Comparison of ENCODE assay signal across 21 cellular contexts in the genomic region with DNA sequence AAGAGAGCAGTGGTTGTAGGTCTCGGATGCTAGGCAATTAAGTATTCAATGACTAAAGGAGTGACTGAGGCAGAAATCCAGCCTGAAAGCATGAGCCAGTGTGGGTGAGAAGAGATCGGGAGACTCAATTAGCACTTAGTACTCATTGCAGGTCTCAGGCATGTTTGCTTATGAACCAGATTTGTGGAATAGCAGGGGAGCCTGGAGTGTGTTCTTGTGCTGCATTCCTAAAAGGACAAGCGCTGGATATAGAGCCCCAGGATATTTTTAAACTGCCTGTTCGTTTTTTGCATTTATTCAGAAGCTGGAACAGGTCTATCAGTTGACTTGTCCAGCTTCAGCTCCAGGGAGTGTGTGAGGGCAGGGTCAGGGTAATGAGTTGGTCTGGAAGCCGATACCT.
A peak's percentile ranks its signal among the peaks of the same experiment; 100 is the strongest.
DNase-seq lines count a peak whose midpoint lies in the region; ATAC-seq and TF ChIP-seq lines count a peak whose summit lies in the region.
"Had no signal": no experiment of that assay in that cellular context is flagged by ENCODE, and none has a peak within 500 bp of the region (broad histone marks: within the 10 kb centered on the region; RNA-seq: fewer than 3 reads in every experiment).

No MANE protein-coding gene starts in this region.

- no peak for DNase-seq in Right ventricle myocardium inferior (ENCODE audit: missing footprints)
- DNase-seq in left ventricle myocardium superior, result no peak
- DNase-seq in GM23338 (ENCODE audit: low spot score), result no peak
- no peak for DNase-seq in lower lobe of right lung
- DNase-seq in G401 (ENCODE audit: low spot score), result no peak
- no peak for DNase-seq in coronary artery (ENCODE audit: low spot score)
- DNase-seq: BE2C; C1 segment of cervical spinal cord; CD4-positive, CD25-positive, alpha-beta regulatory T cell; CD8-positive, alpha-beta memory T cell; COR-L47; DMS 273 treated with DMSO at 0.1 percent for 48 hours; GF-D8; GOT3; H7; HFFc6 had no signal

- H3K27me3 ChIP-seq in GM23338 (ENCODE audit: insufficient read depth) (no peaks in the 10 kb centered on the region), lower lobe of right lung (ENCODE audit: low read depth) (no peaks in the 10 kb centered on the region), stomach smooth muscle (ENCODE audit: control insufficient read depth in 1 of 2, insufficient read depth in 2 of 2, low read length in 2 of 2) (no peaks in the 10 kb centered on the region)
- H3K27me3 ChIP-seq: BE2C had no signal

- H3K4me3 ChIP-seq in GM23338, result no peak overlapping the region
- no peak overlapping the region for H3K4me3 ChIP-seq in lower lobe of right lung
- peak overlapping the region in 1 of 2 donors; percentile 35 for H3K4me3 ChIP-seq in stomach smooth muscle (ENCODE audit: low read length in 2 of 2)
- no peak overlapping the region for H3K4me3 ChIP-seq in coronary artery

- in situ Hi-C loops in G401 (cut with HindIII; ENCODE audit: low sequenced_read_pairs), result no loop called here

- H3K36me3 Mint-ChIP-seq in GM23338 (ENCODE audit: low read depth), result no peaks in the 10 kb centered on the region
- H3K36me3 Mint-ChIP-seq: CD4-positive, CD25-positive, alpha-beta regulatory T cell; CD8-positive, alpha-beta memory T cell; IgD-negative memory B cell had no signal

- H3K4me1 ChIP-seq in GM23338 (ENCODE audit: insufficient read depth) (0 out of 2 replicates have a peak, but pooled peaks cover 3% of the 10 kb centered on the region), lower lobe of right lung (no peaks in the 10 kb centered on the region), stomach smooth muscle (ENCODE audit: control insufficient read depth, insufficient read depth, low read length) (peaks cover 11% of the 10 kb centered on the region)
- H3K4me1 ChIP-seq: BE2C had no signal

- peaks cover 6% of the 10 kb centered on the region; the same call in 1 of the 2 replicates for H3K9me2 ChIP-seq in GM23338 (ENCODE audit: insufficient read depth)

- no peaks in the 10 kb centered on the region for H3K9me3 ChIP-seq in lower lobe of right lung
- no peaks in the 10 kb centered on the region for H3K9me3 ChIP-seq in stomach smooth muscle (ENCODE audit: control insufficient read depth in 2 of 2, low read length in 2 of 2)
- H3K9me3 ChIP-seq: BE2C had no signal

- H3K4me2 ChIP-seq in GM23338, result no peak overlapping the region

- TF ChIP-seq CTCF in GM23338 (conservative IDR thresholded peaks at IDR 0.05; ENCODE audit: low read depth in 2 of 2) (no peak), lower lobe of right lung (IDR thresholded peaks at IDR 0.05) (no peak), coronary artery (IDR thresholded peaks at IDR 0.05) (no peak)

- H3F3A ChIP-seq in GM23338 (replicated peaks; ENCODE audit: low read depth), result no peaks in the 10 kb centered on the region

- H3K9ac ChIP-seq in stomach smooth muscle (ENCODE audit: low read length in 2 of 2), result no peak overlapping the region

- intact Hi-C loops in Right ventricle myocardium inferior (cut with DNase I) (no loop called here), left ventricle myocardium superior (cut with micrococcal nuclease) (no loop called here), lower lobe of right lung (cut with DNase I) (no loop called here)

- H3K9me3 Mint-ChIP-seq in GM23338, result no peaks in the 10 kb centered on the region
- H3K9me3 Mint-ChIP-seq: HFFc6 had no signal

- no peak overlapping the region for H2AFZ ChIP-seq in GM23338

- H3K79me2 ChIP-seq in GM23338 (replicated peaks; ENCODE audit: insufficient read depth), result no peaks in the 10 kb centered on the region

- H3K27ac ChIP-seq in GM23338 (ENCODE audit: low read depth) (no peak overlapping the region), lower lobe of right lung (no peak overlapping the region), stomach smooth muscle (ENCODE audit: low read length) (peak overlapping the region; percentile 31), coronary artery (no peak overlapping the region)

- ATAC-seq in Right ventricle myocardium inferior (peak; percentile 50), left ventricle myocardium superior (no peak), GM23338 (no peak), lower lobe of right lung (peak; percentile 86 to 96), HG03095 (IDR thresholded peaks at IDR 0.05; ENCODE audit: unreplicated experiment) (no peak)
- ATAC-seq: HCT116, HepG2 had no signal

- H3K4me3 Mint-ChIP-seq in GM23338, result no peak overlapping the region
- H3K4me3 Mint-ChIP-seq: CD4-positive, CD25-positive, alpha-beta regulatory T cell; CD8-positive, alpha-beta memory T cell; HFFc6 had no signal

- no peaks in the 10 kb centered on the region for H3K36me3 ChIP-seq in GM23338 (ENCODE audit: insufficient read depth)
- H3K36me3 ChIP-seq in lower lobe of right lung, result no peaks in the 10 kb centered on the region
- H3K36me3 ChIP-seq in stomach smooth muscle (ENCODE audit: control insufficient read depth in 2 of 2, insufficient read depth in 2 of 2, low read length in 2 of 2), result no peaks in the 10 kb centered on the region
- H3K36me3 ChIP-seq: BE2C had no signal

- peak overlapping the region; percentile 15; the same call in 1 of the 2 replicates for H3K27ac Mint-ChIP-seq in GM23338
- H3K27ac Mint-ChIP-seq: CD4-positive, CD25-positive, alpha-beta regulatory T cell; CD8-positive, alpha-beta memory T cell; HFFc6; IgD-negative memory B cell had no signal

- no peaks in the 10 kb centered on the region for H4K20me1 ChIP-seq in GM23338 (replicated peaks; ENCODE audit: insufficient read depth)

- H3K4me1 Mint-ChIP-seq in GM23338, result peaks cover 3% of the 10 kb centered on the region
- H3K4me1 Mint-ChIP-seq: CD4-positive, CD25-positive, alpha-beta regulatory T cell; CD8-positive, alpha-beta memory T cell had no signal

- no peaks in the 10 kb centered on the region for H3K27me3 Mint-ChIP-seq in GM23338 (ENCODE audit: insufficient read depth, low read depth, poor library complexity)
- H3K27me3 Mint-ChIP-seq: CD4-positive, CD25-positive, alpha-beta regulatory T cell had no signal

TF ChIP-seq in GM23338, 12 proteins besides CTCF, POLR2A, EP300 and RAD21 (continues in another document):
- TF ChIP-seq STAT1 (IDR thresholded peaks at IDR 0.05; ENCODE audit: unreplicated experiment) (no peak), EZH2 (IDR thresholded peaks at IDR 0.05; ENCODE audit: low read depth, unreplicated experiment) (no peak), JUNB (IDR thresholded peaks at IDR 0.05; ENCODE audit: unreplicated experiment) (no peak), EZH2phosphoT487 (IDR thresholded peaks at IDR 0.05; ENCODE audit: unreplicated experiment) (no peak), CREB1 (CRISPR knock-in tag; IDR thresholded peaks at IDR 0.05; ENCODE audit: low read depth) (no peak), ZNF462 (CRISPR knock-in tag; IDR thresholded peaks at IDR 0.05) (no peak), ZNF114 (CRISPR knock-in tag; IDR thresholded peaks at IDR 0.05) (no peak)

Comparison
In these comparisons a context has a peak if more than half of its experiments do, and no peak if none do; other contexts are left out.
1. ATAC-seq: peak in Right ventricle myocardium inferior (single experiment) and lower lobe of right lung (2 of 2); none in left ventricle myocardium superior (single experiment), GM23338 (single experiment) and HG03095 (single experiment).